Comparison of ENCODE assay signal across 7 cellular contexts in the genomic region with DNA sequence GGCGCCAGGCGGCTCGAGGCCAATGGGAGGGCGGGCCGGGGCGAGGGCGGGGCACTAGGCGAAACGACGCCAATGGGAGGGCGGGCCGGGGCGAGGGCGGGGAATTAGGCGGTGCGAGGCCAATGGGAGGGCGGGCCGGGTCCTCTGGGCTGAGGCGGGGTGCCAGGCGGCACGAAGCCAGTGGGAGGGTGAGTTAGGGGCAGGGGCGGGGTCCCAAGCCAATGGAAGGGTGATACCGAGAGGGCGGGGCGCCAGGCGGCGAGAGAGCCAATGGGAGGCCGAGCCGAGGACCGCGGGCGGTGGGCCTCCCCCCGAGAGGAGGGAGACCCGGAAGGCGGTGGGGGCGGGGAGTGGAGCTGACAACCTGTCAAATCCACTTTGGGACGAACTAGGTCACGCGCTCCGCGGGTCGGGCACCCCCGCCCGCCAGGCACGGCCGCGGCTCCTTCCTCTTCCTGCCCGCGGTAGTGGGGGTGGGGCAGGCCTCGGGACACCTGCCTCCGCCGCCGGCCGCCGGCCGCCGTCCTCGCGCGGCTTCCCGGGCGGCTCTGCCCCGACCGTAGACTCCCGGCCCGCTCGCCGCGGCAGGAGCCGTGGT.
A peak's percentile ranks its signal among the peaks of the same experiment; 100 is the strongest.
DNase-seq lines count a peak whose midpoint lies in the region; ATAC-seq and TF ChIP-seq lines count a peak whose summit lies in the region.

No MANE protein-coding gene starts in this region.

- TF ChIP-seq CTCF in astrocyte of the spinal cord (IDR thresholded peaks at IDR 0.05; ENCODE audit: low read depth, low read length) (no peak), retinal pigment epithelial cell (conservative IDR thresholded peaks at IDR 0.05; ENCODE audit: low read depth, low read length) (no peak)

- ATAC-seq in GM18511 (IDR thresholded peaks at IDR 0.05; ENCODE audit: unreplicated experiment) = peak; percentile 86
- ATAC-seq in HG03025 (IDR thresholded peaks at IDR 0.05; ENCODE audit: low FRiP score, unreplicated experiment) = peak; percentile 85

- in situ Hi-C loops in astrocyte of the spinal cord (cut with HindIII; ENCODE audit: low sequenced_read_pairs) = no loop called here

- H3K4me3 ChIP-seq in astrocyte of the spinal cord (ENCODE audit: low read depth, low read length) (peak overlapping the region; percentile 77), retinal pigment epithelial cell (ENCODE audit: low read length) (peak overlapping the region; percentile 84)

- DNase-seq in NCI-H2029 treated with DMSO at 0.1 percent for 48 hours (lab: John Stamatoyannopoulos, UW) (peak; percentile 97), T1000 (lab: John Stamatoyannopoulos, UW) (peak; percentile 98), astrocyte of the spinal cord (ENCODE audit: low read depth, low spot score) (peak; percentile 99), hypothalamus (lab: John Stamatoyannopoulos, UW) (peak; percentile 95 to 100 (median 100)), retinal pigment epithelial cell (ENCODE audit: low read depth) (peak; percentile 95)

Comparison
In these comparisons a context has a peak if more than half of its experiments do, and no peak if none do; other contexts are left out.
1. Peak in every context shown above with its lines: DNase-seq, ATAC-seq and H3K4me3 ChIP-seq.